ENCODE assay signal across 10 cellular contexts in genomic region chr9:36074870-36075532, GRCh38. TPM values are rescaled to one million over a fixed set of nuclear protein-coding genes. Genes with fewer than 3 reads are reported as not detected.
DNase-seq lines count a peak whose midpoint lies in the region; ATAC-seq, FAIRE-seq and TF ChIP-seq lines count a peak whose summit lies in the region.
"Had no signal": no experiment of that assay in that cellular context is flagged by ENCODE, and none has a peak within 500 bp of the region (broad histone marks: within the 10 kb centered on the region; RNA-seq: fewer than 3 reads in every experiment).

No MANE protein-coding gene starts in this region.

- H3K4me3 ChIP-seq in colonic mucosa (no peak overlapping the region), lower leg skin (ENCODE audit: low read depth, poor library complexity, severe bottlenecking) (no peak overlapping the region), upper lobe of left lung (no peak overlapping the region)

- no peak overlapping the region for H3K9ac ChIP-seq in colonic mucosa (ENCODE audit: low read depth in 2 of 2, low read length in 2 of 2)

- intact Hi-C loops in colonic mucosa (cut with DNase I) (no loop called here), lower leg skin (cut with DNase I; ENCODE audit: low total_unique reads) (no loop called here)

- no peak for FAIRE-seq in GM19239 (lab: Jason Lieb, UNC)

- H3K4me1 ChIP-seq in colonic mucosa (peaks cover 11% of the 10 kb centered on the region), upper lobe of left lung (peaks cover 0 to 9% (median 7%) of the 10 kb centered on the region in 4 donors)

- H3K27me3 ChIP-seq in colonic mucosa: no peaks in the 10 kb centered on the region
- H3K27me3 ChIP-seq in upper lobe of left lung: no peaks in the 10 kb centered on the region
- H3K27me3 ChIP-seq: neutrophil had no signal

- H3K9me3 ChIP-seq in colonic mucosa: no peaks in the 10 kb centered on the region
- no peaks in the 10 kb centered on the region for H3K9me3 ChIP-seq in upper lobe of left lung
- H3K9me3 ChIP-seq: neutrophil had no signal

- ATAC-seq in upper lobe of left lung (ENCODE audit: low FRiP score in 2 of 2): peak; percentile 63 to 77
- ATAC-seq in HG03378 (IDR thresholded peaks at IDR 0.05; ENCODE audit: unreplicated experiment): no peak
- ATAC-seq in HG03139 (IDR thresholded peaks at IDR 0.05; ENCODE audit: unreplicated experiment): no peak

- TF ChIP-seq POLR2A in lower leg skin (IDR thresholded peaks at IDR 0.05): no peak
- TF ChIP-seq POLR2A in upper lobe of left lung (IDR thresholded peaks at IDR 0.05): no peak

- TF ChIP-seq EP300 in upper lobe of left lung (IDR thresholded peaks at IDR 0.05): no peak

- 13 to 19% methylated on average over 2 of the region's 2 CpGs for whole genome bisulfite sequencing in lower leg skin, 2 donors
- WGBS in upper lobe of left lung, 2 donors: 19 to 23% methylated on average over 2 of the region's 2 CpGs

- TF ChIP-seq CTCF in colonic mucosa (IDR thresholded peaks at IDR 0.05): no peak
- no peak for TF ChIP-seq CTCF in lower leg skin (IDR thresholded peaks at IDR 0.05)
- no peak for TF ChIP-seq CTCF in upper lobe of left lung (IDR thresholded peaks at IDR 0.05)

- H3K27ac ChIP-seq in colonic mucosa: no peak overlapping the region
- H3K27ac ChIP-seq in upper lobe of left lung: no peak overlapping the region
- H3K27ac ChIP-seq: neutrophil had no signal

- DNase-seq in NCI-H1105 treated with DMSO at 0.1 percent for 48 hours (lab: John Stamatoyannopoulos, UW) (peak; percentile 77), colonic mucosa (peak; percentile 83), lower leg skin (ENCODE audit: low spot score in 2 of 2) (peak; percentile 83 to 95), upper lobe of left lung (peak in 1 of 2 donors; percentile 80), GM19239 (ENCODE audit: insufficient read length, low spot score) (no peak), NOMO-1 treated with dmso at 0.1 percent for 144 hours (lab: John Stamatoyannopoulos, UW; ENCODE audit: unreplicated experiment) (no peak)
- DNase-seq: activated CD4-positive, alpha-beta T cell treated with anti-CD3 and anti-CD28 coated beads, Interleukin-2, amount 50 U/mL, for 48 hours had no signal

- no peaks in the 10 kb centered on the region for H3K36me3 ChIP-seq in colonic mucosa
- H3K36me3 ChIP-seq in upper lobe of left lung: no peaks in the 10 kb centered on the region
- H3K36me3 ChIP-seq: neutrophil had no signal

RNA-seq across cellular contexts. Expression of gene RECK, which starts 38.3 kb away (rescaled TPM):
- total RNA-seq in colonic mucosa (1 to 10 TPM; 1.6 to 4.5 TPM), lower leg skin (1 to 10 TPM; 2.1 to 9.7 (median 3.7) TPM), upper lobe of left lung (10 to 100 TPM in 4 of 6 donors, 1 to 10 TPM in 2; 8.4 to 17.6 (median 11.0) TPM)

Comparison
In these comparisons a context has a peak if more than half of its experiments do, and no peak if none do; other contexts are left out.
1. DNase-seq: peak in NCI-H1105 treated with DMSO at 0.1 percent for 48 hours (single experiment), colonic mucosa (single experiment) and lower leg skin (2 of 2); none in GM19239 (single experiment) and NOMO-1 treated with dmso at 0.1 percent for 144 hours (single experiment).
2. ATAC-seq: peak in upper lobe of left lung (2 of 2); none in HG03378 (single experiment) and HG03139 (single experiment).